1 cellular context compared by ENCODE assay signal in genomic region chr16:3027983-3028715, GRCh38.
TF ChIP-seq lines count a peak whose summit lies in the region.

No MANE protein-coding gene starts in this region.

TF ChIP-seq in HepG2, 621 proteins besides CTCF, POLR2A, EP300 and RAD21 (continued from another document and continues in another):
- TF ChIP-seq, protein P1, sequence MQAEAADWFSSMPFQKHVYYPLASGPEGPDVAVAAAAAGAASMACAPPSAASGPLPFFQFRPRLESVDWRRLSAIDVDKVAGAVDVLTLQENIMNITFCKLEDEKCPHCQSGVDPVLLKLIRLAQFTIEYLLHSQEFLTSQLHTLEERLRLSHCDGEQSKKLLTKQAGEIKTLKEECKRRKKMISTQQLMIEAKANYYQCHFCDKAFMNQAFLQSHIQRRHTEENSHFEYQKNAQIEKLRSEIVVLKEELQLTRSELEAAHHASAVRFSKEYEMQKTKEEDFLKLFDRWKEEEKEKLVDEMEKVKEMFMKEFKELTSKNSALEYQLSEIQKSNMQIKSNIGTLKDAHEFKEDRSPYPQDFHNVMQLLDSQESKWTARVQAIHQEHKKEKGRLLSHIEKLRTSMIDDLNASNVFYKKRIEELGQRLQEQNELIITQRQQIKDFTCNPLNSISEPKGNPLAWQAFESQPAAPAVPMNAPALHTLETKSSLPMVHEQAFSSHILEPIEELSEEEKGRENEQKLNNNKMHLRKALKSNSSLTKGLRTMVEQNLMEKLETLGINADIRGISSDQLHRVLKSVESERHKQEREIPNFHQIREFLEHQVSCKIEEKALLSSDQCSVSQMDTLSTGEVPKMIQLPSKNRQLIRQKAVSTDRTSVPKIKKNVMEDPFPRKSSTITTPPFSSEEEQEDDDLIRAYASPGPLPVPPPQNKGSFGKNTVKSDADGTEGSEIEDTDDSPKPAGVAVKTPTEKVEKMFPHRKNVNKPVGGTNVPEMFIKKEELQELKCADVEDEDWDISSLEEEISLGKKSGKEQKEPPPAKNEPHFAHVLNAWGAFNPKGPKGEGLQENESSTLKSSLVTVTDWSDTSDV (CRISPR knock-in tag; IDR thresholded peaks at IDR 0.05) = no peak
- TF ChIP-seq GATAD1 (CRISPR knock-in tag; IDR thresholded peaks at IDR 0.05) (peak; percentile 51; the same call in 1 of the 2 replicates), ZNF101 (CRISPR knock-in tag; IDR thresholded peaks at IDR 0.05; ENCODE audit: borderline replicate concordance, low read depth) (no peak), ZNF724P (CRISPR knock-in tag; IDR thresholded peaks at IDR 0.05; ENCODE audit: borderline replicate concordance) (peak; percentile 30; the same call in 1 of the 2 replicates), SP1 (IDR thresholded peaks at IDR 0.05) (no peak), SP1 (CRISPR knock-in tag; IDR thresholded peaks at IDR 0.05) (peak; percentile 92), DR1 (CRISPR knock-in tag; IDR thresholded peaks at IDR 0.05) (peak; percentile 39; the same call in 1 of the 2 replicates), YY1 (IDR thresholded peaks at IDR 0.05; ENCODE audit: insufficient read depth, insufficient replicate concordance, low read depth, low read length) (peak; percentile 54), BCL6 (CRISPR knock-in tag; IDR thresholded peaks at IDR 0.05) (peak; percentile 19; the same call in 1 of the 2 replicates), FOSL2 (CRISPR knock-in tag; IDR thresholded peaks at IDR 0.05) (peak; percentile 51; the same call in 1 of the 2 replicates), ZGPAT (CRISPR knock-in tag; IDR thresholded peaks at IDR 0.05) (peak; percentile 56; the same call in 1 of the 2 replicates), HNF1B (CRISPR knock-in tag; IDR thresholded peaks at IDR 0.05) (peak; percentile 37; the same call in 1 of the 2 replicates), TARDBP (CRISPR knock-in tag; IDR thresholded peaks at IDR 0.05) (peak; percentile 53; the same call in 1 of the 2 replicates), HNRNPH1 (optimal IDR thresholded peaks at IDR 0.05; ENCODE audit: low read depth, low read length) (no peak), TEAD3 (CRISPR knock-in tag; optimal IDR thresholded peaks at IDR 0.05; ENCODE audit: borderline replicate concordance) (peak; percentile 74), ZUFSP (CRISPR knock-in tag; IDR thresholded peaks at IDR 0.05; ENCODE audit: borderline replicate concordance) (no peak), WIZ (CRISPR knock-in tag; IDR thresholded peaks at IDR 0.05) (no peak), ZNF143 (CRISPR knock-in tag; IDR thresholded peaks at IDR 0.05) (0 out of 2 replicates have a peak, but pooled peaks have one; percentile 33), RBFOX2 (IDR thresholded peaks at IDR 0.05; ENCODE audit: low read depth, low read length) (peak; percentile 71; the same call in 1 of the 2 replicates), DRAP1 (CRISPR knock-in tag; IDR thresholded peaks at IDR 0.05) (peak; percentile 84), HOXA3 (CRISPR knock-in tag; IDR thresholded peaks at IDR 0.05) (peak; percentile 55; the same call in 1 of the 2 replicates), ZNF430 (CRISPR knock-in tag; IDR thresholded peaks at IDR 0.05) (peak; percentile 58; the same call in 1 of the 2 replicates), ZFX (CRISPR knock-in tag; IDR thresholded peaks at IDR 0.05; ENCODE audit: low read depth) (peak; percentile 53; the same call in 1 of the 2 replicates), LCORL (IDR thresholded peaks at IDR 0.05) (no peak), LCORL (CRISPR knock-in tag; IDR thresholded peaks at IDR 0.05) (peak; percentile 50; the same call in 1 of the 2 replicates), TBX2 (CRISPR knock-in tag; IDR thresholded peaks at IDR 0.05; ENCODE audit: borderline replicate concordance) (peak; percentile 51; the same call in 1 of the 2 replicates), CBFB (CRISPR knock-in tag; IDR thresholded peaks at IDR 0.05) (0 out of 2 replicates have a peak, but pooled peaks have one; percentile 42), ZNF580 (CRISPR knock-in tag; IDR thresholded peaks at IDR 0.05; ENCODE audit: borderline replicate concordance, low read depth) (peak; percentile 88; the same call in 1 of the 2 replicates), ZSCAN31 (CRISPR knock-in tag; IDR thresholded peaks at IDR 0.05; ENCODE audit: low read depth) (0 out of 2 replicates have a peak, but pooled peaks have one; percentile 36), REPIN1 (CRISPR knock-in tag; IDR thresholded peaks at IDR 0.05; ENCODE audit: borderline replicate concordance, low read depth) (peak; percentile 38; the same call in 1 of the 2 replicates), FOXO1 (CRISPR knock-in tag; IDR thresholded peaks at IDR 0.05) (peak; percentile 37; the same call in 1 of the 2 replicates)
- TF ChIP-seq, protein P2, sequence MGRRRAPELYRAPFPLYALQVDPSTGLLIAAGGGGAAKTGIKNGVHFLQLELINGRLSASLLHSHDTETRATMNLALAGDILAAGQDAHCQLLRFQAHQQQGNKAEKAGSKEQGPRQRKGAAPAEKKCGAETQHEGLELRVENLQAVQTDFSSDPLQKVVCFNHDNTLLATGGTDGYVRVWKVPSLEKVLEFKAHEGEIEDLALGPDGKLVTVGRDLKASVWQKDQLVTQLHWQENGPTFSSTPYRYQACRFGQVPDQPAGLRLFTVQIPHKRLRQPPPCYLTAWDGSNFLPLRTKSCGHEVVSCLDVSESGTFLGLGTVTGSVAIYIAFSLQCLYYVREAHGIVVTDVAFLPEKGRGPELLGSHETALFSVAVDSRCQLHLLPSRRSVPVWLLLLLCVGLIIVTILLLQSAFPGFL (CRISPR knock-in tag; IDR thresholded peaks at IDR 0.05) = 0 out of 2 replicates have a peak, but pooled peaks have one; percentile 39
- TF ChIP-seq, protein P3, sequence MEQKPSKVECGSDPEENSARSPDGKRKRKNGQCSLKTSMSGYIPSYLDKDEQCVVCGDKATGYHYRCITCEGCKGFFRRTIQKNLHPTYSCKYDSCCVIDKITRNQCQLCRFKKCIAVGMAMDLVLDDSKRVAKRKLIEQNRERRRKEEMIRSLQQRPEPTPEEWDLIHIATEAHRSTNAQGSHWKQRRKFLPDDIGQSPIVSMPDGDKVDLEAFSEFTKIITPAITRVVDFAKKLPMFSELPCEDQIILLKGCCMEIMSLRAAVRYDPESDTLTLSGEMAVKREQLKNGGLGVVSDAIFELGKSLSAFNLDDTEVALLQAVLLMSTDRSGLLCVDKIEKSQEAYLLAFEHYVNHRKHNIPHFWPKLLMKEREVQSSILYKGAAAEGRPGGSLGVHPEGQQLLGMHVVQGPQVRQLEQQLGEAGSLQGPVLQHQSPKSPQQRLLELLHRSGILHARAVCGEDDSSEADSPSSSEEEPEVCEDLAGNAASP (CRISPR knock-in tag; IDR thresholded peaks at IDR 0.05; ENCODE audit: borderline replicate concordance) = 0 out of 2 replicates have a peak, but pooled peaks have one; percentile 11
- TF ChIP-seq, protein P4, sequence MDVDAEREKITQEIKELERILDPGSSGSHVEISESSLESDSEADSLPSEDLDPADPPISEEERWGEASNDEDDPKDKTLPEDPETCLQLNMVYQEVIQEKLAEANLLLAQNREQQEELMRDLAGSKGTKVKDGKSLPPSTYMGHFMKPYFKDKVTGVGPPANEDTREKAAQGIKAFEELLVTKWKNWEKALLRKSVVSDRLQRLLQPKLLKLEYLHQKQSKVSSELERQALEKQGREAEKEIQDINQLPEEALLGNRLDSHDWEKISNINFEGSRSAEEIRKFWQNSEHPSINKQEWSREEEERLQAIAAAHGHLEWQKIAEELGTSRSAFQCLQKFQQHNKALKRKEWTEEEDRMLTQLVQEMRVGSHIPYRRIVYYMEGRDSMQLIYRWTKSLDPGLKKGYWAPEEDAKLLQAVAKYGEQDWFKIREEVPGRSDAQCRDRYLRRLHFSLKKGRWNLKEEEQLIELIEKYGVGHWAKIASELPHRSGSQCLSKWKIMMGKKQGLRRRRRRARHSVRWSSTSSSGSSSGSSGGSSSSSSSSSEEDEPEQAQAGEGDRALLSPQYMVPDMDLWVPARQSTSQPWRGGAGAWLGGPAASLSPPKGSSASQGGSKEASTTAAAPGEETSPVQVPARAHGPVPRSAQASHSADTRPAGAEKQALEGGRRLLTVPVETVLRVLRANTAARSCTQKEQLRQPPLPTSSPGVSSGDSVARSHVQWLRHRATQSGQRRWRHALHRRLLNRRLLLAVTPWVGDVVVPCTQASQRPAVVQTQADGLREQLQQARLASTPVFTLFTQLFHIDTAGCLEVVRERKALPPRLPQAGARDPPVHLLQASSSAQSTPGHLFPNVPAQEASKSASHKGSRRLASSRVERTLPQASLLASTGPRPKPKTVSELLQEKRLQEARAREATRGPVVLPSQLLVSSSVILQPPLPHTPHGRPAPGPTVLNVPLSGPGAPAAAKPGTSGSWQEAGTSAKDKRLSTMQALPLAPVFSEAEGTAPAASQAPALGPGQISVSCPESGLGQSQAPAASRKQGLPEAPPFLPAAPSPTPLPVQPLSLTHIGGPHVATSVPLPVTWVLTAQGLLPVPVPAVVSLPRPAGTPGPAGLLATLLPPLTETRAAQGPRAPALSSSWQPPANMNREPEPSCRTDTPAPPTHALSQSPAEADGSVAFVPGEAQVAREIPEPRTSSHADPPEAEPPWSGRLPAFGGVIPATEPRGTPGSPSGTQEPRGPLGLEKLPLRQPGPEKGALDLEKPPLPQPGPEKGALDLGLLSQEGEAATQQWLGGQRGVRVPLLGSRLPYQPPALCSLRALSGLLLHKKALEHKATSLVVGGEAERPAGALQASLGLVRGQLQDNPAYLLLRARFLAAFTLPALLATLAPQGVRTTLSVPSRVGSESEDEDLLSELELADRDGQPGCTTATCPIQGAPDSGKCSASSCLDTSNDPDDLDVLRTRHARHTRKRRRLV (CRISPR knock-in tag; IDR thresholded peaks at IDR 0.05) = no peak
- TF ChIP-seq, protein P5, sequence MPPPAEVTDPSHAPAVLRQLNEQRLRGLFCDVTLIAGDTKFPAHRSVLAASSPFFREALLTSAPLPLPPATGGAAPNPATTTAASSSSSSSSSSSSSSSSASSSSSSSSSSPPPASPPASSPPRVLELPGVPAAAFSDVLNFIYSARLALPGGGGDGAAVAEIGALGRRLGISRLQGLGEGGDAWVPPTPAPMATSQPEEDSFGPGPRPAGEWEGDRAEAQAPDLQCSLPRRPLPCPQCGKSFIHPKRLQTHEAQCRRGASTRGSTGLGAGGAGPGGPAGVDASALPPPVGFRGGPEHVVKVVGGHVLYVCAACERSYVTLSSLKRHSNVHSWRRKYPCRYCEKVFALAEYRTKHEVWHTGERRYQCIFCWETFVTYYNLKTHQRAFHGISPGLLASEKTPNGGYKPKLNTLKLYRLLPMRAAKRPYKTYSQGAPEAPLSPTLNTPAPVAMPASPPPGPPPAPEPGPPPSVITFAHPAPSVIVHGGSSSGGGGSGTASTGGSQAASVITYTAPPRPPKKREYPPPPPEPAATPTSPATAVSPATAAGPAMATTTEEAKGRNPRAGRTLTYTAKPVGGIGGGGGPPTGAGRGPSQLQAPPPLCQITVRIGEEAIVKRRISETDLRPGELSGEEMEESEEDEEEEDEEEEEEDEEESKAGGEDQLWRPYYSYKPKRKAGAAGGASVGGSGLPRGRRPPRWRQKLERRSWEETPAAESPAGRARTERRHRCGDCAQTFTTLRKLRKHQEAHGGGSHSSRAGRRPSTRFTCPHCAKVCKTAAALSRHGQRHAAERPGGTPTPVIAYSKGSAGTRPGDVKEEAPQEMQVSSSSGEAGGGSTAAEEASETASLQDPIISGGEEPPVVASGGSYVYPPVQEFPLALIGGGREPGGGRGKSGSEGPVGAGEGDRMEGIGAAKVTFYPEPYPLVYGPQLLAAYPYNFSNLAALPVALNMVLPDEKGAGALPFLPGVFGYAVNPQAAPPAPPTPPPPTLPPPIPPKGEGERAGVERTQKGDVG (CRISPR knock-in tag; IDR thresholded peaks at IDR 0.05; ENCODE audit: borderline replicate concordance) = 0 out of 2 replicates have a peak, but pooled peaks have one; percentile 31
- TF ChIP-seq, protein P6, sequence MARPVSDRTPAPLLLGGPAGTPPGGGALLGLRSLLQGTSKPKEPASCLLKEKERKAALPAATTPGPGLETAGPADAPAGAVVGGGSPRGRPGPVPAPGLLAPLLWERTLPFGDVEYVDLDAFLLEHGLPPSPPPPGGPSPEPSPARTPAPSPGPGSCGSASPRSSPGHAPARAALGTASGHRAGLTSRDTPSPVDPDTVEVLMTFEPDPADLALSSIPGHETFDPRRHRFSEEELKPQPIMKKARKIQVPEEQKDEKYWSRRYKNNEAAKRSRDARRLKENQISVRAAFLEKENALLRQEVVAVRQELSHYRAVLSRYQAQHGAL (CRISPR knock-in tag; IDR thresholded peaks at IDR 0.05; ENCODE audit: not compliant biosample characterization) = no peak
